Comparison of ENCODE assay signal across 2 cellular contexts in the genomic region with DNA sequence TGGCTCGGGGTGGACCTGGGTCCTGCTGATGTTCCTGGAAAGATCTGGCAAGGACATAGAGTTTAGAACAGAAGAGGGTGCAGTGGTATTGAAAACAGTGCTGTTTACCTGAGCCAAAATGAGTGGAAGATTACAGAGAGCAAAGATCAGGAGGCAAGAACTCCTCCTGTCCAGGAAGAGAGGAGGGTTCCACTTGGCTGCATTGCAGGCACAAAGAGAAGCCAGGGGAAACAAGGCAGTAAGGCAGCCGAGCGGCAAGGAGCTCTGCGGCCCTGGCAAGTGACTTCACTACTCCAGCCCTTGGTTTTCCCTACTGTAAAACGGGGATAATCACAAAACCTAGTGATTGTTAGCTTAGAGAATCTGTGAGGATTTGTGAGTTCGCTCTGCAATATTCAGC.
TF ChIP-seq lines count a peak whose summit lies in the region.

No MANE protein-coding gene starts in this region.

TF ChIP-seq in A549, 52 proteins besides CTCF, POLR2A, EP300 and RAD21 (continued from another document):
- TF ChIP-seq, protein P1, sequence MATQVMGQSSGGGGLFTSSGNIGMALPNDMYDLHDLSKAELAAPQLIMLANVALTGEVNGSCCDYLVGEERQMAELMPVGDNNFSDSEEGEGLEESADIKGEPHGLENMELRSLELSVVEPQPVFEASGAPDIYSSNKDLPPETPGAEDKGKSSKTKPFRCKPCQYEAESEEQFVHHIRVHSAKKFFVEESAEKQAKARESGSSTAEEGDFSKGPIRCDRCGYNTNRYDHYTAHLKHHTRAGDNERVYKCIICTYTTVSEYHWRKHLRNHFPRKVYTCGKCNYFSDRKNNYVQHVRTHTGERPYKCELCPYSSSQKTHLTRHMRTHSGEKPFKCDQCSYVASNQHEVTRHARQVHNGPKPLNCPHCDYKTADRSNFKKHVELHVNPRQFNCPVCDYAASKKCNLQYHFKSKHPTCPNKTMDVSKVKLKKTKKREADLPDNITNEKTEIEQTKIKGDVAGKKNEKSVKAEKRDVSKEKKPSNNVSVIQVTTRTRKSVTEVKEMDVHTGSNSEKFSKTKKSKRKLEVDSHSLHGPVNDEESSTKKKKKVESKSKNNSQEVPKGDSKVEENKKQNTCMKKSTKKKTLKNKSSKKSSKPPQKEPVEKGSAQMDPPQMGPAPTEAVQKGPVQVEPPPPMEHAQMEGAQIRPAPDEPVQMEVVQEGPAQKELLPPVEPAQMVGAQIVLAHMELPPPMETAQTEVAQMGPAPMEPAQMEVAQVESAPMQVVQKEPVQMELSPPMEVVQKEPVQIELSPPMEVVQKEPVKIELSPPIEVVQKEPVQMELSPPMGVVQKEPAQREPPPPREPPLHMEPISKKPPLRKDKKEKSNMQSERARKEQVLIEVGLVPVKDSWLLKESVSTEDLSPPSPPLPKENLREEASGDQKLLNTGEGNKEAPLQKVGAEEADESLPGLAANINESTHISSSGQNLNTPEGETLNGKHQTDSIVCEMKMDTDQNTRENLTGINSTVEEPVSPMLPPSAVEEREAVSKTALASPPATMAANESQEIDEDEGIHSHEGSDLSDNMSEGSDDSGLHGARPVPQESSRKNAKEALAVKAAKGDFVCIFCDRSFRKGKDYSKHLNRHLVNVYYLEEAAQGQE (IDR thresholded peaks at IDR 0.05), result no peak
- TF ChIP-seq, protein P2, sequence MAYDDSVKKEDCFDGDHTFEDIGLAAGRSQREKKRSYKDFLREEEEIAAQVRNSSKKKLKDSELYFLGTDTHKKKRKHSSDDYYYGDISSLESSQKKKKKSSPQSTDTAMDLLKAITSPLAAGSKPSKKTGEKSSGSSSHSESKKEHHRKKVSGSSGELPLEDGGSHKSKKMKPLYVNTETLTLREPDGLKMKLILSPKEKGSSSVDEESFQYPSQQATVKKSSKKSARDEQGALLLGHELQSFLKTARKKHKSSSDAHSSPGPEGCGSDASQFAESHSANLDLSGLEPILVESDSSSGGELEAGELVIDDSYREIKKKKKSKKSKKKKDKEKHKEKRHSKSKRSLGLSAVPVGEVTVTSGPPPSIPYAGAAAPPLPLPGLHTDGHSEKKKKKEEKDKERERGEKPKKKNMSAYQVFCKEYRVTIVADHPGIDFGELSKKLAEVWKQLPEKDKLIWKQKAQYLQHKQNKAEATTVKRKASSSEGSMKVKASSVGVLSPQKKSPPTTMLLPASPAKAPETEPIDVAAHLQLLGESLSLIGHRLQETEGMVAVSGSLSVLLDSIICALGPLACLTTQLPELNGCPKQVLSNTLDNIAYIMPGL (CRISPR knock-in tag; IDR thresholded peaks at IDR 0.05; ENCODE audit: borderline replicate concordance), result no peak
- no peak for TF ChIP-seq FOXS1 (CRISPR knock-in tag; IDR thresholded peaks at IDR 0.05)
- no peak for TF ChIP-seq MYC (IDR thresholded peaks at IDR 0.05; ENCODE audit: borderline replicate concordance, low read length)
- TF ChIP-seq PHF8 (IDR thresholded peaks at IDR 0.05; ENCODE audit: borderline replicate concordance, low read depth), result no peak
- TF ChIP-seq RNF2 (IDR thresholded peaks at IDR 0.05; ENCODE audit: borderline replicate concordance, low read depth), result no peak
- TF ChIP-seq CHD4 (IDR thresholded peaks at IDR 0.05; ENCODE audit: borderline replicate concordance), result no peak
- TF ChIP-seq ZNF302 (CRISPR knock-in tag; IDR thresholded peaks at IDR 0.05), result no peak
- no peak for TF ChIP-seq NFE2L2 (conservative IDR thresholded peaks at IDR 0.05; ENCODE audit: low read length)
- no peak for TF ChIP-seq CEBPB (IDR thresholded peaks at IDR 0.05)
- no peak for TF ChIP-seq HDAC2 (IDR thresholded peaks at IDR 0.05)
- TF ChIP-seq MAFK (IDR thresholded peaks at IDR 0.05; ENCODE audit: partially characterized antibody), result no peak
- TF ChIP-seq, protein P3, sequence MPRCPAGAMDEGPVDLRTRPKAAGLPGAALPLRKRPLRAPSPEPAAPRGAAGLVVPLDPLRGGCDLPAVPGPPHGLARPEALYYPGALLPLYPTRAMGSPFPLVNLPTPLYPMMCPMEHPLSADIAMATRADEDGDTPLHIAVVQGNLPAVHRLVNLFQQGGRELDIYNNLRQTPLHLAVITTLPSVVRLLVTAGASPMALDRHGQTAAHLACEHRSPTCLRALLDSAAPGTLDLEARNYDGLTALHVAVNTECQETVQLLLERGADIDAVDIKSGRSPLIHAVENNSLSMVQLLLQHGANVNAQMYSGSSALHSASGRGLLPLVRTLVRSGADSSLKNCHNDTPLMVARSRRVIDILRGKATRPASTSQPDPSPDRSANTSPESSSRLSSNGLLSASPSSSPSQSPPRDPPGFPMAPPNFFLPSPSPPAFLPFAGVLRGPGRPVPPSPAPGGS (IDR thresholded peaks at IDR 0.05), result no peak
- no peak for TF ChIP-seq POLR2AphosphoS2 (conservative IDR thresholded peaks at IDR 0.05; ENCODE audit: low read length)
- no peak for TF ChIP-seq FOSB (CRISPR knock-in tag; IDR thresholded peaks at IDR 0.05)
- TF ChIP-seq JUN (IDR thresholded peaks at IDR 0.05), result no peak

TF ChIP-seq in Ishikawa, 13 proteins besides CTCF, POLR2A, EP300 and RAD21:
- TF ChIP-seq, protein P1 (IDR thresholded peaks at IDR 0.05; ENCODE audit: low read depth), result no peak
- TF ChIP-seq ZBTB7A (IDR thresholded peaks at IDR 0.05; ENCODE audit: low read depth) (no peak), CEBPB (IDR thresholded peaks at IDR 0.05) (no peak), CREB1 (IDR thresholded peaks at IDR 0.05; ENCODE audit: low read depth) (no peak), YY1 (IDR thresholded peaks at IDR 0.05; ENCODE audit: low read depth) (no peak), EGR1 (IDR thresholded peaks at IDR 0.05) (no peak), FOXM1 (IDR thresholded peaks at IDR 0.05; ENCODE audit: borderline replicate concordance, low read depth) (no peak), NFIC (IDR thresholded peaks at IDR 0.05) (peak; percentile 49), TAF1 (IDR thresholded peaks at IDR 0.05; ENCODE audit: low read depth) (no peak), TCF12 (IDR thresholded peaks at IDR 0.05; ENCODE audit: low read depth) (0 out of 2 replicates have a peak, but pooled peaks have one; percentile 33), TEAD4 (IDR thresholded peaks at IDR 0.05) (0 out of 2 replicates have a peak, but pooled peaks have one; percentile 8)
- TF ChIP-seq, protein P4, sequence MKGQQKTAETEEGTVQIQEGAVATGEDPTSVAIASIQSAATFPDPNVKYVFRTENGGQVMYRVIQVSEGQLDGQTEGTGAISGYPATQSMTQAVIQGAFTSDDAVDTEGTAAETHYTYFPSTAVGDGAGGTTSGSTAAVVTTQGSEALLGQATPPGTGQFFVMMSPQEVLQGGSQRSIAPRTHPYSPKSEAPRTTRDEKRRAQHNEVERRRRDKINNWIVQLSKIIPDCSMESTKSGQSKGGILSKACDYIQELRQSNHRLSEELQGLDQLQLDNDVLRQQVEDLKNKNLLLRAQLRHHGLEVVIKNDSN (IDR thresholded peaks at IDR 0.05), result no peak
- TF ChIP-seq, protein P5, sequence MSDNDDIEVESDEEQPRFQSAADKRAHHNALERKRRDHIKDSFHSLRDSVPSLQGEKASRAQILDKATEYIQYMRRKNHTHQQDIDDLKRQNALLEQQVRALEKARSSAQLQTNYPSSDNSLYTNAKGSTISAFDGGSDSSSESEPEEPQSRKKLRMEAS (IDR thresholded peaks at IDR 0.05), result 0 out of 2 replicates have a peak, but pooled peaks have one; percentile 32
